8 cellular contexts compared by ENCODE assay signal in the genomic region with DNA sequence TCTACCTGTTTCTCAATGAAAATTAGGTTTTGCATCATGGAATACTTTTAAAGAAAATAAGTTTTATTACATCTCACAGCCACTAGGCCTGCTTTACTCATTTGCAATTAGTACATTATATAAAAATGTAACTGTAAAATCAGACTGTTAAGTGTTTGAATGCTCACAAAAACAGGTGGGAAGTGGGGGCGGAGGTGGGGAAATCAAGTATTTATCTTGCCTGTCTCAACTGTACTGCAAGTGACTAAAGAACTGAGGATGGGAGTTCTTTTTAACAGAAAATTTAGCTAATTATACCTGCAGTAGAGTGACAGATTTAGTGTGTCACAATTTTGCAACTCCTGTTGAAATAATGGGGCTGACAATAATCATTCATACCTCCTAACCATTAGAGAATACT.
"Had no signal": no experiment of that assay in that cellular context is flagged by ENCODE, and none has a peak within 500 bp of the region (broad histone marks: within the 10 kb centered on the region; RNA-seq: fewer than 3 reads in every experiment).

No MANE protein-coding gene starts in this region.

- DNase-seq: GM23248, GOT3, H7, H9, HCEC 1CT, HFFc6 had no signal

- ATAC-seq: GM23338, HCT116 had no signal

- H3K27ac ChIP-seq: GM23248 had no signal
